11 cellular contexts compared by ENCODE assay signal in genomic region chr2:138028538-138028937, GRCh38.
DNase-seq lines count a peak whose midpoint lies in the region; ATAC-seq and TF ChIP-seq lines count a peak whose summit lies in the region.
"Had no signal": no experiment of that assay in that cellular context is flagged by ENCODE, and none has a peak within 500 bp of the region (broad histone marks: within the 10 kb centered on the region; RNA-seq: fewer than 3 reads in every experiment).

No MANE protein-coding gene starts in this region.

- H3K27me3 ChIP-seq in brain microvascular endothelial cell (replicated peaks) = no peaks in the 10 kb centered on the region
- H3K27me3 ChIP-seq: body of pancreas had no signal

- no peak overlapping the region for H3K27ac ChIP-seq in brain microvascular endothelial cell
- H3K27ac ChIP-seq: body of pancreas had no signal

- H3K4me3 ChIP-seq in brain microvascular endothelial cell (ENCODE audit: low read depth, low read length) = no peak overlapping the region
- H3K4me3 ChIP-seq: body of pancreas had no signal

- TF ChIP-seq CTCF in brain microvascular endothelial cell (IDR thresholded peaks at IDR 0.05; ENCODE audit: low read depth, low read length, missing control alignments) (no peak), GM13977 (IDR thresholded peaks at IDR 0.05; ENCODE audit: extremely low read depth, insufficient read depth, missing control alignments) (no peak)

- in situ Hi-C loops in brain microvascular endothelial cell (cut with HindIII; ENCODE audit: low pct_ligation_motif_present, low sequenced_read_pairs) (no loop called here), GM13977 (cut with MboI; ENCODE audit: low pct_unique_long_range_greater_than_20kb, low sequenced_read_pairs, unreplicated experiment) (no loop called here)

- DNase-seq in Kasumi-1 (lab: John Stamatoyannopoulos, UW) (peak; percentile 94 to 96), left lobe of liver (ENCODE audit: low spot score) (no peak), brain microvascular endothelial cell (no peak), iPS-NIHi7 (ENCODE audit: extremely low spot score) (no peak), kidney glomerular epithelial cell (lab: John Stamatoyannopoulos, UW) (no peak), GM13977 (ENCODE audit: low spot score) (no peak)
- DNase-seq: CD8-positive, alpha-beta T cell; stimulated activated CD8-positive, alpha-beta memory T cell treated with anti-CD3 and anti-CD28 coated beads, Interleukin-4, amount 100 ng/mL, for 48 hours had no signal

- no peaks in the 10 kb centered on the region for H3K36me3 ChIP-seq in brain microvascular endothelial cell (replicated peaks)

- ATAC-seq in GM18519 (IDR thresholded peaks at IDR 0.05; ENCODE audit: low FRiP score, unreplicated experiment) (peak; percentile 55), HG02610 (IDR thresholded peaks at IDR 0.05; ENCODE audit: unreplicated experiment) (peak; percentile 62), left lobe of liver (peak; percentile 34)
- ATAC-seq: body of pancreas; CD8-positive, alpha-beta T cell had no signal

Comparison
In these comparisons a context has a peak if more than half of its experiments do, and no peak if none do; other contexts are left out.
1. DNase-seq: peak in Kasumi-1 (2 of 2); none in left lobe of liver (single experiment), brain microvascular endothelial cell (single experiment), iPS-NIHi7 (single experiment), kidney glomerular epithelial cell (single experiment) and GM13977 (single experiment).
2. Peak in every context shown above with its lines, with median percentiles within 50 percentile points of each other: ATAC-seq.